In the genomic region with DNA sequence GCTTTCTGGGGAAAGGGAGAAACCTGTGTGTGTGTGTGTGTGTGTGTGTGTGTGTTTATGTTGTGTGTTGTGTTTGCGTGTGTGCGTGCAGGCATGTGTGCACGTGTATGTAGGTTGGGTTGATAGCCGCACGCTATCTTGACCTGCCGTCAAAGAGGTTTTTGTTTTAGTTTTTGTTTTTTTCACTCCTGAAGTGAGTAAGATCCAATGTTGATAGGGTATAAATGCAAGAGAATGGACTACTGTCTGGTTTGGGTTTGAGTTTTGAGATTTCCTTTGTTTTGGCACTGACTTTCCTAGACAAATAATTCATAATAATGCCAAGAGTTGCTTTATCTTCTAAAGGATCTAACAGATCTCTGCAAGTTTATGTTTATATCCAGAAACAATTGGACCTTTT, we compare ENCODE assay signal across 22 cellular contexts. TPM values are rescaled to one million over a fixed set of nuclear protein-coding genes. Genes with fewer than 3 reads are reported as not detected.
"Had no signal": no experiment of that assay in that cellular context is flagged by ENCODE, and none has a peak within 500 bp of the region (broad histone marks: within the 10 kb centered on the region; RNA-seq: fewer than 3 reads in every experiment).

No MANE protein-coding gene starts in this region.

- H3K4me3 Mint-ChIP-seq: dendritic cell treated with granulocyte-macrophage colony-stimulating factor and Interleukin-4, amounts not matched to agents 40 ng/mL and 50 ng/mL, for 4 days; effector memory CD8-positive, alpha-beta T cell; natural killer cell treated with Interleukin-12 subunit alpha and Interleukin-12 subunit beta and Interleukin-15 and Interleukin-18, amount 100 ng/mL, for 72 hours; type B pancreatic cell had no signal

- H3K4me1 ChIP-seq: foreskin keratinocyte, heart left ventricle, thyroid gland, vagina had no signal

- H3K4me3 ChIP-seq: heart left ventricle, lung, ovary, thyroid gland, vagina had no signal

- ATAC-seq: effector memory CD8-positive, alpha-beta T cell; foreskin keratinocyte; heart left ventricle; left colon; left ventricle myocardium superior; natural killer cell treated with Interleukin-12 subunit alpha and Interleukin-12 subunit beta and Interleukin-15 and Interleukin-18, amount 100 ng/mL, for 72 hours; right cardiac atrium had no signal

- H3K36me3 ChIP-seq: heart left ventricle, ovary, thyroid gland, vagina had no signal

- H3K27ac ChIP-seq: foreskin keratinocyte, heart left ventricle, ovary, thyroid gland, vagina had no signal

- DNase-seq: effector memory CD8-positive, alpha-beta T cell; erythroblast; foreskin keratinocyte; heart left ventricle; hippocampal formation; left colon; left ventricle myocardium superior; mesenchymal stem cell; midbrain; nucleus accumbens; ovary; right cardiac atrium; small intestine; stimulated activated CD4-positive, alpha-beta T cell treated with anti-CD3 and anti-CD28 coated beads, Interleukin-12 subunit alpha, Interleukin-12 subunit beta, amount 100 ng/mL, for 4 hours; stimulated activated naive CD4-positive, alpha-beta T cell; thyroid gland had no signal

- H3K27ac Mint-ChIP-seq: dendritic cell treated with granulocyte-macrophage colony-stimulating factor and Interleukin-4, amounts not matched to agents 40 ng/mL and 50 ng/mL, for 4 days; effector memory CD8-positive, alpha-beta T cell; natural killer cell treated with Interleukin-12 subunit alpha and Interleukin-12 subunit beta and Interleukin-15 and Interleukin-18, amount 100 ng/mL, for 72 hours; type B pancreatic cell had no signal

- H3K27me3 ChIP-seq: ovary, thyroid gland, vagina had no signal

- H3K36me3 Mint-ChIP-seq: natural killer cell treated with Interleukin-12 subunit alpha and Interleukin-12 subunit beta and Interleukin-15 and Interleukin-18, amount 100 ng/mL, for 72 hours; type B pancreatic cell had no signal

- H3K27me3 Mint-ChIP-seq: dendritic cell treated with granulocyte-macrophage colony-stimulating factor and Interleukin-4, amounts not matched to agents 40 ng/mL and 50 ng/mL, for 4 days; effector memory CD8-positive, alpha-beta T cell; natural killer cell treated with Interleukin-12 subunit alpha and Interleukin-12 subunit beta and Interleukin-15 and Interleukin-18, amount 100 ng/mL, for 72 hours; type B pancreatic cell had no signal

- H3K9me3 Mint-ChIP-seq: dendritic cell treated with granulocyte-macrophage colony-stimulating factor and Interleukin-4, amounts not matched to agents 40 ng/mL and 50 ng/mL, for 4 days; effector memory CD8-positive, alpha-beta T cell; natural killer cell treated with Interleukin-12 subunit alpha and Interleukin-12 subunit beta and Interleukin-15 and Interleukin-18, amount 100 ng/mL, for 72 hours; type B pancreatic cell had no signal

- H3K9me3 ChIP-seq: heart left ventricle, ovary, thyroid gland, vagina had no signal

RNA-seq across cellular contexts. Expression of a gene that starts 27.8 kb away (rescaled TPM):
- total RNA-seq: foreskin keratinocyte, left colon, left ventricle myocardium superior, vagina had no signal
- polyA plus RNA-seq: endothelial cell of umbilical vein, foreskin keratinocyte, small intestine had no signal
